Comparison of ENCODE assay signal across 8 cellular contexts in genomic region chr4:26425953-26426352, GRCh38.
"Had no signal": no experiment of that assay in that cellular context is flagged by ENCODE, and none has a peak within 500 bp of the region (broad histone marks: within the 10 kb centered on the region; RNA-seq: fewer than 3 reads in every experiment).

No MANE protein-coding gene starts in this region.

- FAIRE-seq: HTR-8/SVneo had no signal

- H3K4me3 ChIP-seq: HAP-1 had no signal

- H3K9ac ChIP-seq: KMS-11 had no signal

- DNase-seq: GOT3, H7, HFFc6, KBM-7 had no signal

- H3K9me3 ChIP-seq: HAP-1 had no signal

- H3K27ac ChIP-seq: KMS-11 had no signal

- H3K4me2 ChIP-seq: KMS-11 had no signal

- ATAC-seq: HCT116 had no signal
